Comparison of ENCODE assay signal across 8 cellular contexts in genomic region chr1:117607471-117607870, GRCh38. TPM values are rescaled to one million over a fixed set of nuclear protein-coding genes. Genes with fewer than 3 reads are reported as not detected.
DNase-seq lines count a peak whose midpoint lies in the region; ATAC-seq, FAIRE-seq and TF ChIP-seq lines count a peak whose summit lies in the region.

No MANE protein-coding gene starts in this region.

- H3K36me3 Mint-ChIP-seq in chondrocyte (ENCODE audit: low read depth): no peaks in the 10 kb centered on the region

- intact Hi-C loops in psoas muscle (cut with DNase I): loop anchor here (5.0 kb wide), 5 partner anchors 40 to 240 kb away; partner anchors contain the start of gene MAN1A2 (in 1 of the 2)

- TF ChIP-seq CTCF in GM12865 (IDR thresholded peaks at IDR 0.05; ENCODE audit: insufficient read depth, low read depth, low read length, missing control alignments) (no peak), psoas muscle (IDR thresholded peaks at IDR 0.05) (no peak), chondrocyte (IDR thresholded peaks at IDR 0.05) (no peak)

- H3K4me3 ChIP-seq in GM12865 (ENCODE audit: low read depth, low read length) (peak overlapping the region; percentile 70), psoas muscle (peak overlapping the region; percentile 93)

- no peaks in the 10 kb centered on the region for H3K9me3 ChIP-seq in psoas muscle

- no peak for FAIRE-seq in HTR-8/SVneo (lab: Jason Lieb, UNC)

- H3K27me3 ChIP-seq in psoas muscle (ENCODE audit: insufficient read depth in 3 of 3, low read length in 2 of 3): no peaks in the 10 kb centered on the region

- peak overlapping the region; percentile 91 for H3K27ac ChIP-seq in psoas muscle

- 8 to 23% (median 12%) methylated on average over 6 of the region's 6 CpGs for WGBS in psoas muscle, 3 donors

- H3K4me3 Mint-ChIP-seq in chondrocyte (ENCODE audit: unreplicated experiment): no peak overlapping the region

- ATAC-seq in psoas muscle (no peak), GM18519 (IDR thresholded peaks at IDR 0.05; ENCODE audit: low FRiP score, unreplicated experiment) (no peak)

- no peaks in the 10 kb centered on the region for H3K9me3 Mint-ChIP-seq in chondrocyte (ENCODE audit: low read depth)

- peaks cover 12% of the 10 kb centered on the region for H3K4me1 Mint-ChIP-seq in chondrocyte (ENCODE audit: low read depth)

- H3K27ac Mint-ChIP-seq in chondrocyte (ENCODE audit: unreplicated experiment): no peak overlapping the region

- peak; percentile 50 for DNase-seq in GM12865 (ENCODE audit: low read depth)
- peak in 3 of 5 experiments; percentile 38 to 91 (median 75) for DNase-seq in T-helper 2 cell
- DNase-seq in central memory CD4-positive, alpha-beta T cell: peak; percentile 71
- DNase-seq in psoas muscle: no peak
- DNase-seq in GM03348 (ENCODE audit: low spot score): no peak
- DNase-seq in chondrocyte (ENCODE audit: low spot score): no peak
- DNase-seq in HTR-8/SVneo (ENCODE audit: insufficient read length, low spot score): no peak

- H3K27me3 Mint-ChIP-seq in chondrocyte (ENCODE audit: low read depth): peaks cover 26% of the 10 kb centered on the region

- peaks cover 24% of the 10 kb centered on the region for H3K4me1 ChIP-seq in psoas muscle

- no peaks in the 10 kb centered on the region for H3K36me3 ChIP-seq in psoas muscle (ENCODE audit: insufficient read depth in 1 of 2, low read depth in 1 of 2)

RNA-seq across cellular contexts. Expression of gene TENT5C, which starts 1.6 kb away (rescaled TPM):
- total RNA-seq in psoas muscle (10 to 100 TPM in 3 of 4 donors, 1 to 10 TPM in 1; 3.1 to 31.4 (median 15.9) TPM), chondrocyte (0.20 to 0.41 TPM (median 0.21 TPM) in 3 replicates)
- polyA plus RNA-seq in psoas muscle: 1 to 10 TPM; 1.5 to 9.7 (median 2.7) TPM

Comparison
In these comparisons a context has a peak if more than half of its experiments do, and no peak if none do; other contexts are left out.
1. DNase-seq: peak in GM12865 (single experiment), T-helper 2 cell (3 of 5) and central memory CD4-positive, alpha-beta T cell (single experiment); none in psoas muscle (0 of 2), GM03348 (single experiment), chondrocyte (single experiment) and HTR-8/SVneo (single experiment).